Comparison of ENCODE assay signal across 22 cellular contexts in the genomic region with DNA sequence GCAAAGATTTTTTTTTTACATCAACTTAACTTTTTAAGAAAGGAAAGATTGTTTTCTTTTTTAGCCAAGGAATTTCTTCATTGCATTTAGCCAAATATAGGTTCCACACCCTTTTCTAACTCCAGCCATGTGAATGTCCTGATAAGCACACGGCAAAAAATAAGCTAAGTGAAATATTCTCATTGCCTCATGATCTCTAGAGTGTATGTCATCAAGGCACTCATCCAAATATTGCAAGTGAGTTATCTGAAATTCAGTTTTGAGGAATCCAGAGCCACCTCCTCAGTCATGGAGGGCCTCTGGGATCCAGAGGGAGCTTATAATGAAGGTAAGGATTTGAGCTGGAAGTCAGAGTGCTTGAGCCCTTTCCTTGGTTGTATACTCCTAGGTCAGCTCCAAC.
A peak's percentile ranks its signal among the peaks of the same experiment; 100 is the strongest.
DNase-seq lines count a peak whose midpoint lies in the region; TF ChIP-seq lines count a peak whose summit lies in the region.
"Had no signal": no experiment of that assay in that cellular context is flagged by ENCODE, and none has a peak within 500 bp of the region (broad histone marks: within the 10 kb centered on the region; RNA-seq: fewer than 3 reads in every experiment).

No MANE protein-coding gene starts in this region.

- CTCF ChIA-PET in SK-N-SH (lab: Yijun Ruan, JAX): interaction anchor here (0.6 to 1.6 kb wide), 6 partner anchors 10 to 179 kb away, joined by 3 to 4 read pairs (median 3); no protein-coding TSS in a partner anchor

- no peak overlapping the region for H3K4me3 Mint-ChIP-seq in osteocyte (ENCODE audit: unreplicated experiment)
- H3K4me3 Mint-ChIP-seq: activated CD4-positive, alpha-beta T cell treated with anti-CD3 and anti-CD28 coated beads for 36 hours had no signal

- no peaks in the 10 kb centered on the region for H3K9me2 ChIP-seq in SK-N-SH

- H3K36me3 ChIP-seq in SK-N-SH (replicated peaks in 1 of 2; ENCODE audit: control insufficient read depth in 1 of 2, insufficient read depth in 2 of 2, low read length in 1 of 2): peaks cover 0 to 3% of the 10 kb centered on the region in 2 experiments
- H3K36me3 ChIP-seq: pancreas had no signal

- H3K36me3 Mint-ChIP-seq in osteocyte (ENCODE audit: unreplicated experiment): no peaks in the 10 kb centered on the region

- no peak for TF ChIP-seq EP300 in SK-N-SH (IDR thresholded peaks at IDR 0.05; ENCODE audit: borderline replicate concordance in 1 of 2, low read depth in 1 of 2, low read length in 1 of 2)

- no peak for TF ChIP-seq RAD21 in SK-N-SH (IDR thresholded peaks at IDR 0.05; ENCODE audit: low read length)

- H3K79me2 ChIP-seq in SK-N-SH (ENCODE audit: insufficient read depth): no peaks in the 10 kb centered on the region

- no peak overlapping the region for H3K4me3 ChIP-seq in SK-N-SH (ENCODE audit: low read depth in 2 of 2, low read length in 1 of 2)
- H3K4me3 ChIP-seq: mucosa of descending colon, pancreas had no signal

- peaks cover 12 to 28% of the 10 kb centered on the region in 2 experiments; a peak in 3 of 4 replicates for H3K4me1 ChIP-seq in SK-N-SH (ENCODE audit: control insufficient read depth in 1 of 2, insufficient read depth in 2 of 2, low read depth in 1 of 2, low read length in 1 of 2)
- H3K4me1 ChIP-seq: pancreas had no signal

- H3K4me1 Mint-ChIP-seq in osteocyte (ENCODE audit: unreplicated experiment): peaks cover 80% of the 10 kb centered on the region
- H3K4me1 Mint-ChIP-seq: activated CD4-positive, alpha-beta T cell treated with anti-CD3 and anti-CD28 coated beads for 36 hours had no signal

- H3K27ac Mint-ChIP-seq in osteocyte (ENCODE audit: unreplicated experiment): peak overlapping the region; percentile 77
- H3K27ac Mint-ChIP-seq: activated CD4-positive, alpha-beta T cell treated with anti-CD3 and anti-CD28 coated beads for 36 hours had no signal

- H3K9ac ChIP-seq in SK-N-SH: no peak overlapping the region

- no peaks in the 10 kb centered on the region for H3K27me3 ChIP-seq in SK-N-SH (ENCODE audit: insufficient read depth)
- H3K27me3 ChIP-seq: pancreas had no signal

- H3K9me3 ChIP-seq in SK-N-SH: no peaks in the 10 kb centered on the region
- H3K9me3 ChIP-seq: mucosa of descending colon, pancreas had no signal

- H4K20me1 ChIP-seq in SK-N-SH (ENCODE audit: insufficient read depth): no peaks in the 10 kb centered on the region

- 15% methylated on average over 1 of the region's 1 CpG for WGBS in SK-N-SH (ENCODE audit: low lambda C conversion rate)

- no peak overlapping the region for H2AFZ ChIP-seq in SK-N-SH (ENCODE audit: low read depth)

- H3K9me3 Mint-ChIP-seq in osteocyte (ENCODE audit: unreplicated experiment): peaks cover 10% of the 10 kb centered on the region

- POLR2A ChIA-PET in SK-N-SH (lab: Yijun Ruan, JAX): no interaction called here

- no peaks in the 10 kb centered on the region for H3K27me3 Mint-ChIP-seq in osteocyte (ENCODE audit: unreplicated experiment)

- TF ChIP-seq CTCF in SK-N-SH (IDR thresholded peaks at IDR 0.05) (no peak), osteocyte (IDR thresholded peaks at IDR 0.05) (no peak)

- DNase-seq in EH (ENCODE audit: low read depth) (peak; percentile 76), SK-N-SH (no peak), fibroblast of peridontal ligament (ENCODE audit: extremely low read depth) (peak; percentile 89), osteocyte (ENCODE audit: extremely low spot score, unreplicated experiment) (no peak), Kasumi-1 (lab: John Stamatoyannopoulos, UW) (no peak), NCI-H345 treated with DMSO at 0.1 percent for 48 hours (lab: John Stamatoyannopoulos, UW; ENCODE audit: unreplicated experiment) (no peak), OCI-M1 (lab: John Stamatoyannopoulos, UW) (no peak)
- DNase-seq: activated CD4-positive, alpha-beta T cell treated with anti-CD3 and anti-CD28 coated beads for 36 hours; activated gamma-delta T cell; DMS 273 treated with DMSO at 0.1 percent for 48 hours; KG1; left colon; mucosa of descending colon; NCI-H1048; NCI-H2107; NCI-H526 treated with DMSO at 0.1 percent for 48 hours; pancreas; small intestine; stimulated activated CD4-positive, alpha-beta T cell treated with anti-CD3 and anti-CD28 coated beads, Interleukin-4, amount 100 ng/mL, for 4 hours; stimulated activated CD8-positive, alpha-beta memory T cell treated with anti-CD3 and anti-CD28 coated beads, Interleukin-4, amount 100 ng/mL, for 48 hours; T1000 had no signal

- H3K4me2 ChIP-seq in SK-N-SH: no peak overlapping the region

- H3K27ac ChIP-seq in SK-N-SH (ENCODE audit: low read depth in 2 of 2, low read length in 1 of 2): peak overlapping the region; percentile 34 to 44; a peak in 3 of 4 replicates
- H3K27ac ChIP-seq: C4-2B, pancreas had no signal

- H3F3A ChIP-seq in SK-N-SH (replicated peaks; ENCODE audit: insufficient read depth): peaks cover 12% of the 10 kb centered on the region

TF ChIP-seq in SK-N-SH, 30 proteins besides CTCF, POLR2A, EP300 and RAD21:
- no peak for TF ChIP-seq TAF1 (IDR thresholded peaks at IDR 0.05; ENCODE audit: borderline replicate concordance, low read depth, low read length)
- peak; percentile 34; the same call in 1 of the 2 replicates for TF ChIP-seq NFIC (IDR thresholded peaks at IDR 0.05; ENCODE audit: borderline replicate concordance)
- TF ChIP-seq RFX5 (IDR thresholded peaks at IDR 0.05; ENCODE audit: low read length): no peak

Comparison
In these comparisons a context has a peak if more than half of its experiments do, and no peak if none do; other contexts are left out.
1. DNase-seq: peak in EH (single experiment) and fibroblast of peridontal ligament (single experiment); none in SK-N-SH (single experiment), osteocyte (single experiment), Kasumi-1 (0 of 2), NCI-H345 treated with DMSO at 0.1 percent for 48 hours (single experiment) and OCI-M1 (single experiment).